ENCODE assay signal across 2 cellular contexts in the genomic region with DNA sequence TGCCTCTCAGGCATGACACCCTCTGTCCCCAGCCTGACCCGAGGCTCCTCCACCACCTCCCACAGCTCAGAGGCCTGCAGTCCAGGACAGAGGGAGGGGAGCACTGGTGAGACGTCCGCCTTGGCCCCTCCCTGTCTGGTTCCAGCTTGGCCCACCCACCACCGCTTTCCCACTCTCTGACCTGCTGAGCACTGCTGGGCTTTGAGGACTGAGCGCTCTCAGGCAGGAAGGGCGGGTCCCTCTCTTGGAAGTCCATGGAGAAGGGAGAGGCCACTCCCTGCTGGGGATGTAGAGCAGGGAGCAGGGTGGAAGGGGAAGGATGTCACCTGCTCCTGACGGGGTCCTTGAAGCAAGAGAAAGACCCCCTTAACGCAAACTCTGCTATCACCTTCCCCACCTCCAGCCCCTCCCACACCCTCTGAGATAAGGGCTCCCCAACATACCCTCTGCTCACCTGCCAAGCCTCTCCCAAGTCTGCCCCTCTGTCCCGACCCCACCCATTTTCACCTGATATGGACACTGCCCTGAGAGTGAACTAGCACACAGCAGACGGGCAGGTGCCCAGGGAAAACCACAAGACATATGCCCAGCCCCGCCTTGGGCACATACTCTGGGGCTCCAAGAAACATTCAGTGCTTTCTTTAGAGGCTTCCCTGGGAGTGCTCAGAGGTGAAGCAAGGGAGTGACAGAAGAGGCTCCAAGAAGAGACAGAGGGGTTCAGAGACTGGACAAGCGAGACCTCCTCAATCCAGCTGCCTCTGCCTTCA.
TF ChIP-seq lines count a peak whose summit lies in the region.

No MANE protein-coding gene starts in this region.

TF ChIP-seq in GM23338, 12 proteins besides CTCF, POLR2A, EP300 and RAD21:
- TF ChIP-seq, protein P1, sequence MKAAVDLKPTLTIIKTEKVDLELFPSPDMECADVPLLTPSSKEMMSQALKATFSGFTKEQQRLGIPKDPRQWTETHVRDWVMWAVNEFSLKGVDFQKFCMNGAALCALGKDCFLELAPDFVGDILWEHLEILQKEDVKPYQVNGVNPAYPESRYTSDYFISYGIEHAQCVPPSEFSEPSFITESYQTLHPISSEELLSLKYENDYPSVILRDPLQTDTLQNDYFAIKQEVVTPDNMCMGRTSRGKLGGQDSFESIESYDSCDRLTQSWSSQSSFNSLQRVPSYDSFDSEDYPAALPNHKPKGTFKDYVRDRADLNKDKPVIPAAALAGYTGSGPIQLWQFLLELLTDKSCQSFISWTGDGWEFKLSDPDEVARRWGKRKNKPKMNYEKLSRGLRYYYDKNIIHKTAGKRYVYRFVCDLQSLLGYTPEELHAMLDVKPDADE (IDR thresholded peaks at IDR 0.05), result no peak
- TF ChIP-seq EZH2 (IDR thresholded peaks at IDR 0.05; ENCODE audit: low read depth, unreplicated experiment) (no peak), CREB1 (CRISPR knock-in tag; IDR thresholded peaks at IDR 0.05; ENCODE audit: low read depth) (no peak)

TF ChIP-seq in endothelial cell of umbilical vein, 7 proteins besides CTCF, POLR2A, EP300 and RAD21:
- TF ChIP-seq GATA2 (IDR thresholded peaks at IDR 0.05; ENCODE audit: insufficient read depth, insufficient read length, low read depth, low read length), result no peak
